In genomic region chr17:38922538-38923291, GRCh38 we compare ENCODE assay signal across 8 cellular contexts. TPM values are rescaled to one million over a fixed set of nuclear protein-coding genes. Genes with fewer than 3 reads are reported as not detected.
A peak's percentile ranks its signal among the peaks of the same experiment; 100 is the strongest.
DNase-seq lines count a peak whose midpoint lies in the region; ATAC-seq and TF ChIP-seq lines count a peak whose summit lies in the region.

No MANE protein-coding gene starts in this region.

- no peaks in the 10 kb centered on the region for H3K27me3 ChIP-seq in GM23338 (ENCODE audit: insufficient read depth)
- H3K27me3 ChIP-seq in Panc1 (ENCODE audit: control insufficient read depth, insufficient read depth, low read length), result no peaks in the 10 kb centered on the region
- H3K27me3 ChIP-seq in ectodermal cell (ENCODE audit: control insufficient read depth, insufficient read depth, low read length, poor library complexity, severe bottlenecking), result no peaks in the 10 kb centered on the region

- H3K4me2 ChIP-seq in GM23338, result peak overlapping the region; percentile 37; the same call in 1 of the 2 replicates

- in situ Hi-C loops in Panc1 (cut with HindIII; ENCODE audit: low pct_unique_long_range_greater_than_20kb, low sequenced_read_pairs), result no loop called here

- no peak overlapping the region for H3K4me3 Mint-ChIP-seq in GM23338

- 0 out of 2 replicates have a peak, but pooled peaks cover 3% of the 10 kb centered on the region for H3K9me2 ChIP-seq in GM23338 (ENCODE audit: insufficient read depth)

- DNase-seq in GM23338 (ENCODE audit: low spot score), result peak; percentile 76
- DNase-seq in Panc1 (ENCODE audit: low read depth, low spot score), result no peak
- DNase-seq in mucosa of gallbladder (ENCODE audit: low spot score), result peak; percentile 75
- no peak for DNase-seq in GM19240 (ENCODE audit: insufficient read length, low spot score)
- DNase-seq in cortex of kidney (lab: John Stamatoyannopoulos, UW), result no peak

- H3K27ac Mint-ChIP-seq in GM23338, result 0 out of 2 replicates have a peak overlapping the region, but pooled peaks have one; percentile 4

- H3K4me3 ChIP-seq in GM23338 (no peak overlapping the region), Panc1 (ENCODE audit: low read depth in 2 of 2, low read length in 2 of 2) (no peak overlapping the region), ectodermal cell (ENCODE audit: insufficient read depth, low read depth, low read length) (no peak overlapping the region)

- H3K36me3 Mint-ChIP-seq in GM23338 (ENCODE audit: low read depth), result peaks cover 25% of the 10 kb centered on the region

- H3K27me3 Mint-ChIP-seq in GM23338 (ENCODE audit: insufficient read depth, low read depth, poor library complexity), result peaks cover 14% of the 10 kb centered on the region

- H3K9me3 ChIP-seq in Panc1 (ENCODE audit: control insufficient read depth, insufficient read depth, low read depth, low read length) (no peaks in the 10 kb centered on the region), ectodermal cell (ENCODE audit: control insufficient read depth, low read length) (no peaks in the 10 kb centered on the region)

- TF ChIP-seq CTCF in GM23338 (conservative IDR thresholded peaks at IDR 0.05; ENCODE audit: low read depth in 2 of 2) (no peak), Panc1 (IDR thresholded peaks at IDR 0.05) (no peak)

- POLR2A ChIA-PET in Panc1 (lab: Charles Lee), result no interaction called here

- H3K79me2 ChIP-seq in GM23338 (replicated peaks; ENCODE audit: insufficient read depth), result no peaks in the 10 kb centered on the region

- no TSS peak for BruUV-seq in Panc1 (replicated peaks; lab: Mats Ljungman, UMichigan)

- H3K9me3 Mint-ChIP-seq in GM23338, result no peaks in the 10 kb centered on the region

- CTCF ChIA-PET in Panc1 (lab: Charles Lee), result interaction anchor here (0.6 kb wide), 1 partner anchor 188 kb away, joined by 3 read pairs; no protein-coding TSS in a partner anchor

- H3K27ac ChIP-seq in GM23338 (ENCODE audit: low read depth) (peak overlapping the region; percentile 53), Panc1 (ENCODE audit: low read length) (no peak overlapping the region), ectodermal cell (ENCODE audit: insufficient read depth, low read depth, low read length, poor library complexity, severe bottlenecking) (peak overlapping the region; percentile 2)

- H3K36me3 ChIP-seq in GM23338 (ENCODE audit: insufficient read depth) (no peaks in the 10 kb centered on the region; the same call in 1 of the 2 replicates), Panc1 (ENCODE audit: control insufficient read depth, insufficient read depth, low read length) (no peaks in the 10 kb centered on the region), ectodermal cell (ENCODE audit: control insufficient read depth, insufficient read depth, low read length) (peaks cover 5% of the 10 kb centered on the region)

- ATAC-seq in GM23338 (peak; percentile 80), Panc1 (peak; percentile 56), HG03565 (IDR thresholded peaks at IDR 0.05; ENCODE audit: unreplicated experiment) (no peak), HG02840 (IDR thresholded peaks at IDR 0.05; ENCODE audit: low FRiP score, unreplicated experiment) (no peak)

- WGBS in ectodermal cell, 2 experiments, result 50 to 54% methylated on average over 6 of the region's 6 CpGs

- peaks cover 34% of the 10 kb centered on the region for H3K4me1 Mint-ChIP-seq in GM23338

- peaks cover 6% of the 10 kb centered on the region for H4K20me1 ChIP-seq in GM23338 (replicated peaks; ENCODE audit: insufficient read depth)

- H3K4me1 ChIP-seq in GM23338 (ENCODE audit: insufficient read depth) (peaks cover 19% of the 10 kb centered on the region), Panc1 (ENCODE audit: control insufficient read depth, insufficient read depth, low read length) (no peaks in the 10 kb centered on the region), ectodermal cell (ENCODE audit: control insufficient read depth, insufficient read depth, low read length) (peaks cover 17% of the 10 kb centered on the region)

- intact Hi-C loops in Panc1 (cut with micrococcal nuclease; ENCODE audit: unreplicated experiment), result no loop called here

- H2AFZ ChIP-seq in GM23338, result no peak overlapping the region

- peaks cover 7% of the 10 kb centered on the region; the same call in 1 of the 2 replicates for H3F3A ChIP-seq in GM23338 (replicated peaks; ENCODE audit: low read depth)

TF ChIP-seq in GM23338, 12 proteins besides CTCF, POLR2A, EP300 and RAD21 (continues in another document):
- TF ChIP-seq JUNB (IDR thresholded peaks at IDR 0.05; ENCODE audit: unreplicated experiment) (no peak), EZH2phosphoT487 (IDR thresholded peaks at IDR 0.05; ENCODE audit: unreplicated experiment) (no peak), ZNF462 (CRISPR knock-in tag; IDR thresholded peaks at IDR 0.05) (no peak), ZNF114 (CRISPR knock-in tag; IDR thresholded peaks at IDR 0.05) (no peak)

RNA-seq across cellular contexts. Expression of gene FBXO47, which starts 44.5 kb away (rescaled TPM):
- not detected in 2 replicates for total RNA-seq in GM23338 (2014; rRNA removed; shearing (Covaris generic))
- polyA plus RNA-seq in GM23338 (2016; fragmentation: Nextera tagmentation; extraction: Ambion mirVana), result not detected in 2 replicates
- not detected for total RNA-seq in Panc1 (2021; ENCODE audit: unreplicated experiment)
- polyA plus RNA-seq in Panc1 (2012; ENCODE audit: insufficient read length), result not detected
- not detected for polyA plus RNA-seq in ectodermal cell (2013, experiment 1 of 4)
- not detected for polyA plus RNA-seq in ectodermal cell (2013, experiment 2 of 4)
- polyA plus RNA-seq in ectodermal cell (2013, experiment 3 of 4), result not detected
- polyA plus RNA-seq in ectodermal cell (2013, experiment 4 of 4), result not detected
- not detected for total RNA-seq in mucosa of gallbladder

RNA-seq across cellular contexts. Expression of gene LASP1, which starts 52.9 kb away (rescaled TPM):
- total RNA-seq in GM23338 (2014; rRNA removed; shearing (Covaris generic)), result 139 and 173 TPM in 2 replicates
- polyA plus RNA-seq in GM23338 (2016; fragmentation: Nextera tagmentation; extraction: Ambion mirVana), result 48.5 and 48.7 TPM in 2 replicates
- 112 TPM for total RNA-seq in Panc1 (2021; ENCODE audit: unreplicated experiment)
- 117 TPM for polyA plus RNA-seq in Panc1 (2012; ENCODE audit: insufficient read length)
- polyA plus RNA-seq in ectodermal cell (2013, experiment 1 of 4), result 126 TPM
- 128 TPM for polyA plus RNA-seq in ectodermal cell (2013, experiment 2 of 4)
- polyA plus RNA-seq in ectodermal cell (2013, experiment 3 of 4), result 90.1 TPM
- polyA plus RNA-seq in ectodermal cell (2013, experiment 4 of 4), result 101 TPM
- 247 TPM for total RNA-seq in mucosa of gallbladder

Comparison
In these comparisons a context has a peak if more than half of its experiments do, and no peak if none do; other contexts are left out.
1. ATAC-seq: peak in GM23338 (single experiment) and Panc1 (single experiment); none in HG03565 (single experiment) and HG02840 (single experiment).
2. DNase-seq: peak in GM23338 (single experiment) and mucosa of gallbladder (single experiment); none in Panc1 (single experiment), GM19240 (single experiment) and cortex of kidney (single experiment).